In genomic region chr9:85212209-85212608, GRCh38 we compare ENCODE assay signal across 13 cellular contexts.
DNase-seq lines count a peak whose midpoint lies in the region; ATAC-seq and TF ChIP-seq lines count a peak whose summit lies in the region.
"Had no signal": no experiment of that assay in that cellular context is flagged by ENCODE, and none has a peak within 500 bp of the region (broad histone marks: within the 10 kb centered on the region; RNA-seq: fewer than 3 reads in every experiment).

No MANE protein-coding gene starts in this region.

- no peak overlapping the region for H3K4me3 ChIP-seq in HFF-Myc (replicated peaks; ENCODE audit: low read depth, low read length)
- no peak overlapping the region for H3K4me3 ChIP-seq in hepatocyte
- no peak overlapping the region for H3K4me3 ChIP-seq in WERI-Rb-1 (ENCODE audit: low read depth, low read length)
- H3K4me3 ChIP-seq: tibial artery had no signal

- DNase-seq in HFF-Myc (ENCODE audit: extremely low read depth, low read depth) (peak; percentile 9), astrocyte of the hippocampus (ENCODE audit: low read depth, low spot score) (peak; percentile 80), hepatocyte (ENCODE audit: low spot score) (peak; percentile 24), stromal cell of bone marrow (ENCODE audit: low read depth) (peak; percentile 56), SW 1271 (lab: John Stamatoyannopoulos, UW) (no peak), WERI-Rb-1 (no peak)
- no peak for DNase-seq in stimulated activated naive B cell treated with anti-CD40 and anti-IgM and Interleukin-4, amounts not matched to agents 10 μg/mL and 1 μg/mL and 100 μg/mL, for 72 hours
- DNase-seq: activated gamma-delta T cell, left cardiac atrium, PC-3, small intestine, tibial artery had no signal

- H3K27me3 ChIP-seq in hepatocyte (no peaks in the 10 kb centered on the region), WERI-Rb-1 (ENCODE audit: insufficient read depth, low read depth, severe bottlenecking) (peaks cover 32% of the 10 kb centered on the region)
- H3K27me3 ChIP-seq: tibial artery had no signal

- no peak overlapping the region for H3K4me3 Mint-ChIP-seq in stimulated activated naive B cell treated with anti-CD40 and anti-IgM and Interleukin-4, amounts not matched to agents 10 μg/mL and 1 μg/mL and 100 μg/mL, for 72 hours
- H3K4me3 Mint-ChIP-seq: nephron had no signal

- H3K36me3 ChIP-seq in hepatocyte (replicated peaks; ENCODE audit: insufficient read depth, low read depth), result no peaks in the 10 kb centered on the region
- no peaks in the 10 kb centered on the region for H3K36me3 ChIP-seq in WERI-Rb-1
- H3K36me3 ChIP-seq: tibial artery had no signal

- no peaks in the 10 kb centered on the region for H3K9me2 ChIP-seq in hepatocyte (replicated peaks; ENCODE audit: insufficient read depth)

- peaks cover 0 to 12% of the 10 kb centered on the region in 2 donors for H3K27me3 Mint-ChIP-seq in stimulated activated naive B cell treated with anti-CD40 and anti-IgM and Interleukin-4, amounts not matched to agents 10 μg/mL and 1 μg/mL and 100 μg/mL, for 72 hours

- H3K79me2 ChIP-seq in hepatocyte, result no peaks in the 10 kb centered on the region

- WGBS in hepatocyte (ENCODE audit: low lambda C conversion rate, missing lambda C conversion rate), result 37% methylated on average over 4 of the region's 4 CpGs

- TF ChIP-seq CTCF in HFF-Myc (IDR thresholded peaks at IDR 0.05; ENCODE audit: low read depth, low read length, missing control alignments), result no peak
- no peak for TF ChIP-seq CTCF in hepatocyte (IDR thresholded peaks at IDR 0.05; ENCODE audit: poor library complexity)
- TF ChIP-seq CTCF in WERI-Rb-1 (IDR thresholded peaks at IDR 0.05; ENCODE audit: low read depth, low read length), result no peak

- no peaks in the 10 kb centered on the region for H3K4me1 Mint-ChIP-seq in stimulated activated naive B cell treated with anti-CD40 and anti-IgM and Interleukin-4, amounts not matched to agents 10 μg/mL and 1 μg/mL and 100 μg/mL, for 72 hours

- H3K27ac ChIP-seq in hepatocyte, result no peak overlapping the region
- no peak overlapping the region for H3K27ac ChIP-seq in WERI-Rb-1
- H3K27ac ChIP-seq: tibial artery had no signal

- no peak overlapping the region for H2AFZ ChIP-seq in hepatocyte

- H3K9me3 ChIP-seq in hepatocyte (ENCODE audit: low read depth) (no peaks in the 10 kb centered on the region), WERI-Rb-1 (ENCODE audit: severe bottlenecking) (no peaks in the 10 kb centered on the region)
- H3K9me3 ChIP-seq: tibial artery had no signal

- H3K4me2 ChIP-seq in hepatocyte, result no peak overlapping the region

- ATAC-seq in stimulated activated naive B cell treated with anti-CD40 and anti-IgM and Interleukin-4, amounts not matched to agents 10 μg/mL and 1 μg/mL and 100 μg/mL, for 72 hours (replicated peaks), result no peak
- ATAC-seq: PC-3 had no signal

- H3K36me3 Mint-ChIP-seq in stimulated activated naive B cell treated with anti-CD40 and anti-IgM and Interleukin-4, amounts not matched to agents 10 μg/mL and 1 μg/mL and 100 μg/mL, for 72 hours, result no peaks in the 10 kb centered on the region

- no peak overlapping the region for H3K27ac Mint-ChIP-seq in stimulated activated naive B cell treated with anti-CD40 and anti-IgM and Interleukin-4, amounts not matched to agents 10 μg/mL and 1 μg/mL and 100 μg/mL, for 72 hours
- H3K27ac Mint-ChIP-seq: nephron had no signal

- H3K9me3 Mint-ChIP-seq in stimulated activated naive B cell treated with anti-CD40 and anti-IgM and Interleukin-4, amounts not matched to agents 10 μg/mL and 1 μg/mL and 100 μg/mL, for 72 hours, result peaks cover 3 to 4% of the 10 kb centered on the region in 2 donors

- no peaks in the 10 kb centered on the region for H3K4me1 ChIP-seq in hepatocyte (ENCODE audit: insufficient read depth)

- H4K20me1 ChIP-seq in hepatocyte (ENCODE audit: insufficient read depth, poor library complexity, severe bottlenecking), result no peaks in the 10 kb centered on the region

Comparison
In these comparisons a context has a peak if more than half of its experiments do, and no peak if none do; other contexts are left out.
1. DNase-seq: peak in HFF-Myc (single experiment), astrocyte of the hippocampus (single experiment), hepatocyte (single experiment) and stromal cell of bone marrow (single experiment); none in stimulated activated naive B cell treated with anti-CD40 and anti-IgM and Interleukin-4, amounts not matched to agents 10 μg/mL and 1 μg/mL and 100 μg/mL, for 72 hours (single experiment), SW 1271 (0 of 2) and WERI-Rb-1 (single experiment).